In the genomic region with DNA sequence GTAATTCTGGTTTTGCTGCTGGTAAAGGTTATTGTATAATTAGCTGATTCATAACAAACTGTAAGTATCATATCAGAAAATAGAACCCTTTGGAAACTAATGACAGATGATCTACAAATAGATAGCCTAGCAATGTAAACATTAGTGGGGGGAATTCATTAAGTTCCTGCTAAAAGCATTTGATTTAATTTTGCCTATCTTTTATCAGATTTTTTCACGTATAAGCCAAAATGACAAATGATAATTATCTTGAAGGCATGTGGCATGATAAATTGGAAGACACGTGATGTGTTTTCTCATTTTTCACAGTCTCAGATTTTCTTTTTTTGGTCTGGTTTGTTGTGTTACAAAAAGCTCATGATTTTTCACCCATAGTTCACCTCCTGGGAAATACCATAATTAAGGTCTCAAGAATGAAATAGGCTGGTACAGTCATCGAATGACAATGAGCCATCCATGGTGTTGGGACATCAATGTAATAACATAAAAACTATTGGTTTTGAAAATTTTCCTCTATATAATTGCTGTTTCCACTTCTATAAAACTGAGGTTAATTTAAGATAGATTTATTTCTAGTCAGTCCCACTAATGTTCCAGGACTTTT, we compare ENCODE assay signal across 1 cellular context.
TF ChIP-seq lines count a peak whose summit lies in the region.

No MANE protein-coding gene starts in this region.

TF ChIP-seq in SK-N-SH, 30 proteins besides CTCF, POLR2A, EP300 and RAD21 (continued from another document):
- TF ChIP-seq, protein P1, sequence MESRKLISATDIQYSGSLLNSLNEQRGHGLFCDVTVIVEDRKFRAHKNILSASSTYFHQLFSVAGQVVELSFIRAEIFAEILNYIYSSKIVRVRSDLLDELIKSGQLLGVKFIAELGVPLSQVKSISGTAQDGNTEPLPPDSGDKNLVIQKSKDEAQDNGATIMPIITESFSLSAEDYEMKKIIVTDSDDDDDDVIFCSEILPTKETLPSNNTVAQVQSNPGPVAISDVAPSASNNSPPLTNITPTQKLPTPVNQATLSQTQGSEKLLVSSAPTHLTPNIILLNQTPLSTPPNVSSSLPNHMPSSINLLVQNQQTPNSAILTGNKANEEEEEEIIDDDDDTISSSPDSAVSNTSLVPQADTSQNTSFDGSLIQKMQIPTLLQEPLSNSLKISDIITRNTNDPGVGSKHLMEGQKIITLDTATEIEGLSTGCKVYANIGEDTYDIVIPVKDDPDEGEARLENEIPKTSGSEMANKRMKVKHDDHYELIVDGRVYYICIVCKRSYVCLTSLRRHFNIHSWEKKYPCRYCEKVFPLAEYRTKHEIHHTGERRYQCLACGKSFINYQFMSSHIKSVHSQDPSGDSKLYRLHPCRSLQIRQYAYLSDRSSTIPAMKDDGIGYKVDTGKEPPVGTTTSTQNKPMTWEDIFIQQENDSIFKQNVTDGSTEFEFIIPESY (IDR thresholded peaks at IDR 0.05; ENCODE audit: borderline replicate concordance, low read depth): no peak
- TF ChIP-seq, protein P2, sequence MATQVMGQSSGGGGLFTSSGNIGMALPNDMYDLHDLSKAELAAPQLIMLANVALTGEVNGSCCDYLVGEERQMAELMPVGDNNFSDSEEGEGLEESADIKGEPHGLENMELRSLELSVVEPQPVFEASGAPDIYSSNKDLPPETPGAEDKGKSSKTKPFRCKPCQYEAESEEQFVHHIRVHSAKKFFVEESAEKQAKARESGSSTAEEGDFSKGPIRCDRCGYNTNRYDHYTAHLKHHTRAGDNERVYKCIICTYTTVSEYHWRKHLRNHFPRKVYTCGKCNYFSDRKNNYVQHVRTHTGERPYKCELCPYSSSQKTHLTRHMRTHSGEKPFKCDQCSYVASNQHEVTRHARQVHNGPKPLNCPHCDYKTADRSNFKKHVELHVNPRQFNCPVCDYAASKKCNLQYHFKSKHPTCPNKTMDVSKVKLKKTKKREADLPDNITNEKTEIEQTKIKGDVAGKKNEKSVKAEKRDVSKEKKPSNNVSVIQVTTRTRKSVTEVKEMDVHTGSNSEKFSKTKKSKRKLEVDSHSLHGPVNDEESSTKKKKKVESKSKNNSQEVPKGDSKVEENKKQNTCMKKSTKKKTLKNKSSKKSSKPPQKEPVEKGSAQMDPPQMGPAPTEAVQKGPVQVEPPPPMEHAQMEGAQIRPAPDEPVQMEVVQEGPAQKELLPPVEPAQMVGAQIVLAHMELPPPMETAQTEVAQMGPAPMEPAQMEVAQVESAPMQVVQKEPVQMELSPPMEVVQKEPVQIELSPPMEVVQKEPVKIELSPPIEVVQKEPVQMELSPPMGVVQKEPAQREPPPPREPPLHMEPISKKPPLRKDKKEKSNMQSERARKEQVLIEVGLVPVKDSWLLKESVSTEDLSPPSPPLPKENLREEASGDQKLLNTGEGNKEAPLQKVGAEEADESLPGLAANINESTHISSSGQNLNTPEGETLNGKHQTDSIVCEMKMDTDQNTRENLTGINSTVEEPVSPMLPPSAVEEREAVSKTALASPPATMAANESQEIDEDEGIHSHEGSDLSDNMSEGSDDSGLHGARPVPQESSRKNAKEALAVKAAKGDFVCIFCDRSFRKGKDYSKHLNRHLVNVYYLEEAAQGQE (IDR thresholded peaks at IDR 0.05; ENCODE audit: low read depth, low read length): no peak
- TF ChIP-seq GABPA (IDR thresholded peaks at IDR 0.05; ENCODE audit: low read depth) (no peak), TEAD4 (IDR thresholded peaks at IDR 0.05; ENCODE audit: borderline replicate concordance, insufficient read depth) (peak; percentile 59; the same call in 1 of the 2 replicates), JUND (IDR thresholded peaks at IDR 0.05) (peak; percentile 21; the same call in 1 of the 2 replicates), CHD2 (IDR thresholded peaks at IDR 0.05; ENCODE audit: low read length, partially characterized antibody) (peak; percentile 77), MXI1 (IDR thresholded peaks at IDR 0.05; ENCODE audit: low read depth, low read length) (peak; percentile 78), NFIC (IDR thresholded peaks at IDR 0.05; ENCODE audit: borderline replicate concordance) (peak; percentile 11; the same call in 1 of the 2 replicates), RFX5 (IDR thresholded peaks at IDR 0.05; ENCODE audit: low read length) (no peak), POLR2AphosphoS5 (IDR thresholded peaks at IDR 0.05; ENCODE audit: low read depth, low read length) (no peak), TAF1 (IDR thresholded peaks at IDR 0.05; ENCODE audit: borderline replicate concordance, low read depth, low read length) (no peak), GATA2 (CRISPR knock-in tag; IDR thresholded peaks at IDR 0.05) (peak; percentile 97), EZH2phosphoT487 (IDR thresholded peaks at IDR 0.05; ENCODE audit: borderline replicate concordance, low read depth) (no peak), RCOR1 (IDR thresholded peaks at IDR 0.05; ENCODE audit: low read length) (peak; percentile 93), MEF2A (IDR thresholded peaks at IDR 0.05; ENCODE audit: borderline replicate concordance, low read depth) (no peak), TCF12 (IDR thresholded peaks at IDR 0.05) (peak; percentile 44), FOSL2 (IDR thresholded peaks at IDR 0.05; ENCODE audit: borderline replicate concordance, low read depth) (no peak), YY1 (IDR thresholded peaks at IDR 0.05; ENCODE audit: low read depth) (no peak), ELF1 (IDR thresholded peaks at IDR 0.05) (no peak), SMC3 (IDR thresholded peaks at IDR 0.05; ENCODE audit: low read depth, low read length) (no peak)
- TF ChIP-seq, protein P3, sequence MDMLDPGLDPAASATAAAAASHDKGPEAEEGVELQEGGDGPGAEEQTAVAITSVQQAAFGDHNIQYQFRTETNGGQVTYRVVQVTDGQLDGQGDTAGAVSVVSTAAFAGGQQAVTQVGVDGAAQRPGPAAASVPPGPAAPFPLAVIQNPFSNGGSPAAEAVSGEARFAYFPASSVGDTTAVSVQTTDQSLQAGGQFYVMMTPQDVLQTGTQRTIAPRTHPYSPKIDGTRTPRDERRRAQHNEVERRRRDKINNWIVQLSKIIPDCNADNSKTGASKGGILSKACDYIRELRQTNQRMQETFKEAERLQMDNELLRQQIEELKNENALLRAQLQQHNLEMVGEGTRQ (IDR thresholded peaks at IDR 0.05; ENCODE audit: borderline replicate concordance, low read depth, low read length): no peak
- TF ChIP-seq, protein P4, sequence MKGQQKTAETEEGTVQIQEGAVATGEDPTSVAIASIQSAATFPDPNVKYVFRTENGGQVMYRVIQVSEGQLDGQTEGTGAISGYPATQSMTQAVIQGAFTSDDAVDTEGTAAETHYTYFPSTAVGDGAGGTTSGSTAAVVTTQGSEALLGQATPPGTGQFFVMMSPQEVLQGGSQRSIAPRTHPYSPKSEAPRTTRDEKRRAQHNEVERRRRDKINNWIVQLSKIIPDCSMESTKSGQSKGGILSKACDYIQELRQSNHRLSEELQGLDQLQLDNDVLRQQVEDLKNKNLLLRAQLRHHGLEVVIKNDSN (IDR thresholded peaks at IDR 0.05; ENCODE audit: borderline replicate concordance, low read depth): no peak
